Comparison of ENCODE assay signal across 8 cellular contexts in genomic region chr17:49739662-49740271, GRCh38. TPM values are rescaled to one million over a fixed set of nuclear protein-coding genes. Genes with fewer than 3 reads are reported as not detected.
DNase-seq lines count a peak whose midpoint lies in the region; ATAC-seq, FAIRE-seq and TF ChIP-seq lines count a peak whose summit lies in the region.

No MANE protein-coding gene starts in this region.

- H3K4me1 ChIP-seq in esophagus squamous epithelium, result peaks cover 24 to 74% (median 52%) of the 10 kb centered on the region in 3 donors
- H3K4me1 ChIP-seq in skeletal muscle tissue (ENCODE audit: control insufficient read depth in 3 of 3, insufficient read depth in 3 of 3, low read length in 3 of 3), result peaks cover 42 to 44% (median 43%) of the 10 kb centered on the region in 3 donors

- intact Hi-C loops in esophagus squamous epithelium (cut with DNase I), result no loop called here

- H3K36me3 ChIP-seq in esophagus squamous epithelium (no peaks in the 10 kb centered on the region), skeletal muscle tissue (ENCODE audit: control insufficient read depth in 3 of 3, insufficient read depth in 3 of 3, low read length in 3 of 3) (no peaks in the 10 kb centered on the region)

- H3K27ac ChIP-seq in esophagus squamous epithelium (peak overlapping the region; percentile 7 to 89 (median 86)), skeletal muscle tissue (ENCODE audit: low read depth, low read length) (peak overlapping the region; percentile 57)

- peak; percentile 91 for DNase-seq in DMS153 (lab: John Stamatoyannopoulos, UW)
- DNase-seq in NCI-H748 treated with DMSO at 0.1 percent for 48 hours (lab: John Stamatoyannopoulos, UW), result peak; percentile 50
- peak in 2 of 3 experiments; percentile 59 to 69 for DNase-seq in activated CD8-positive, alpha-beta memory T cell treated with anti-CD3 and anti-CD28 coated beads for 48 hours (ENCODE audit: low read depth in 2 of 3, low spot score in 2 of 3)
- peak; percentile 69 for DNase-seq in esophagus squamous epithelium (lab: John Stamatoyannopoulos, UW)
- no peak for DNase-seq in D721Med (ENCODE audit: insufficient read length, low spot score)
- no peak for DNase-seq in glomerular visceral epithelial cell (ENCODE audit: extremely low spot score)

- no peak for FAIRE-seq in D721Med (lab: Jason Lieb, UNC)

- TF ChIP-seq POLR2A in esophagus squamous epithelium (IDR thresholded peaks at IDR 0.05), result peak in 1 of 4 donors; percentile 53

- WGBS in esophagus squamous epithelium, 2 donors, result 40 to 65% methylated on average over 3 to 6 of the region's 6 CpGs

- ATAC-seq in HG02884 (IDR thresholded peaks at IDR 0.05; ENCODE audit: unreplicated experiment), result peak; percentile 55

- TF ChIP-seq CTCF in esophagus squamous epithelium (IDR thresholded peaks at IDR 0.05) (no peak), D721Med (IDR thresholded peaks at IDR 0.05; ENCODE audit: insufficient read depth, missing control alignments) (no peak)

- no peaks in the 10 kb centered on the region for H3K27me3 ChIP-seq in esophagus squamous epithelium
- no peaks in the 10 kb centered on the region for H3K27me3 ChIP-seq in skeletal muscle tissue (ENCODE audit: control insufficient read depth in 3 of 3, insufficient read depth in 3 of 3, low read length in 3 of 3)

- peak overlapping the region in 1 of 4 donors; percentile 4 for H3K4me3 ChIP-seq in esophagus squamous epithelium
- no peak overlapping the region for H3K4me3 ChIP-seq in skeletal muscle tissue (ENCODE audit: low read length in 3 of 3)

- H3K9ac ChIP-seq in skeletal muscle tissue (ENCODE audit: low read depth in 1 of 3, low read length in 3 of 3), result peak overlapping the region in 1 of 3 donors; percentile 40

- H3K9me3 ChIP-seq in esophagus squamous epithelium (no peaks in the 10 kb centered on the region), skeletal muscle tissue (ENCODE audit: control insufficient read depth in 3 of 3, low read length in 3 of 3) (no peaks in the 10 kb centered on the region)

RNA-seq across cellular contexts. Expression of gene FAM117A, which starts 24.2 kb away (rescaled TPM):
- 1 to 10 TPM; 5.6 to 7.5 (median 6.5) TPM for total RNA-seq in esophagus squamous epithelium
- total RNA-seq in skeletal muscle tissue, result 5.2 TPM

RNA-seq across cellular contexts. Expression of gene SLC35B1, which starts 32.0 kb away (rescaled TPM):
- 10 to 100 TPM; 32.4 to 68.5 (median 36.2) TPM for total RNA-seq in esophagus squamous epithelium
- 48.0 TPM for total RNA-seq in skeletal muscle tissue

RNA-seq across cellular contexts. Expression of gene KAT7, which starts 48.7 kb away (rescaled TPM):
- total RNA-seq in esophagus squamous epithelium (10 to 100 TPM; 22.6 to 32.6 (median 26.6) TPM), skeletal muscle tissue (23.5 TPM)

Comparison
In these comparisons a context has a peak if more than half of its experiments do, and no peak if none do; other contexts are left out.
1. DNase-seq: peak in DMS153 (single experiment), NCI-H748 treated with DMSO at 0.1 percent for 48 hours (single experiment), activated CD8-positive, alpha-beta memory T cell treated with anti-CD3 and anti-CD28 coated beads for 48 hours (2 of 3) and esophagus squamous epithelium (single experiment); none in D721Med (single experiment) and glomerular visceral epithelial cell (single experiment).